Comparison of ENCODE assay signal across 8 cellular contexts in genomic region chr17:57255182-57255775, GRCh38.
DNase-seq lines count a peak whose midpoint lies in the region; ATAC-seq and TF ChIP-seq lines count a peak whose summit lies in the region.

No MANE protein-coding gene starts in this region.

- H3K9me3 ChIP-seq in mucosa of stomach (ENCODE audit: control insufficient read depth, low read length), result no peaks in the 10 kb centered on the region

- POLR2A ChIA-PET in AG04449 (lab: Yijun Ruan, JAX), result no interaction called here

- peaks cover 8% of the 10 kb centered on the region for H3K4me1 ChIP-seq in mucosa of stomach (ENCODE audit: control insufficient read depth, insufficient read depth, low read length)

- CTCF ChIA-PET in AG04449 (lab: Yijun Ruan, JAX), result interaction anchor here (5.3 kb wide), 1 partner anchor 12 kb away, joined by 64 read pairs; no protein-coding TSS in a partner anchor

- TF ChIP-seq CTCF in AG04449 (IDR thresholded peaks at IDR 0.05; ENCODE audit: insufficient read depth, low read length, missing control alignments) (no peak), HL-60 (IDR thresholded peaks at IDR 0.05; ENCODE audit: insufficient read depth, low read length) (no peak)

- ATAC-seq in GM21360 (IDR thresholded peaks at IDR 0.05; ENCODE audit: unreplicated experiment) (no peak), HG03139 (IDR thresholded peaks at IDR 0.05; ENCODE audit: unreplicated experiment) (no peak)

- H3K4me3 ChIP-seq in AG04449 (ENCODE audit: low read depth, low read length) (peak overlapping the region; percentile 64), HL-60 (replicated peaks; ENCODE audit: insufficient read depth, low read length) (peak overlapping the region; percentile 69), mucosa of stomach (ENCODE audit: low read length) (peak overlapping the region; percentile 54)

- no peak for DNase-seq in AG04449 (ENCODE audit: low read depth, low spot score)
- no peak for DNase-seq in HL-60 (ENCODE audit: low read depth in 1 of 2, low spot score in 1 of 2)
- no peak for DNase-seq in caudate nucleus (lab: John Stamatoyannopoulos, UW)
- DNase-seq in NCI-H1417 (lab: John Stamatoyannopoulos, UW), result no peak
- no peak for DNase-seq in stimulated activated CD4-positive, alpha-beta T cell treated with anti-CD3 and anti-CD28 coated beads, Interleukin-4, amount 100 ng/mL, for 4 hours

- no peak overlapping the region for H3K27ac ChIP-seq in HL-60 (replicated peaks)
- H3K27ac ChIP-seq in caudate nucleus (ENCODE audit: low read depth, low read length), result peak overlapping the region; percentile 98

- no peaks in the 10 kb centered on the region for H3K27me3 ChIP-seq in HL-60 (ENCODE audit: insufficient read depth, poor library complexity, severe bottlenecking)
- no peaks in the 10 kb centered on the region for H3K27me3 ChIP-seq in mucosa of stomach (ENCODE audit: control insufficient read depth, insufficient read depth, low read length)

- no peaks in the 10 kb centered on the region for H3K36me3 ChIP-seq in mucosa of stomach (ENCODE audit: control insufficient read depth, insufficient read depth, low read length)

- peak overlapping the region; percentile 70 for H3K9ac ChIP-seq in mucosa of stomach (ENCODE audit: low read length)
